In genomic region chr2:233422649-233423435, GRCh38 we compare ENCODE assay signal across 14 cellular contexts.
DNase-seq lines count a peak whose midpoint lies in the region; ATAC-seq and TF ChIP-seq lines count a peak whose summit lies in the region.
"Had no signal": no experiment of that assay in that cellular context is flagged by ENCODE, and none has a peak within 500 bp of the region (broad histone marks: within the 10 kb centered on the region; RNA-seq: fewer than 3 reads in every experiment).

No MANE protein-coding gene starts in this region.

- TF ChIP-seq CTCF in CD8-positive, alpha-beta T cell (IDR thresholded peaks at IDR 0.05) = no peak
- TF ChIP-seq CTCF in osteocyte (IDR thresholded peaks at IDR 0.05) (no peak), ovary (IDR thresholded peaks at IDR 0.05) (no peak)

- TF ChIP-seq EP300 in ovary (IDR thresholded peaks at IDR 0.05) = no peak

- no peaks in the 10 kb centered on the region for H3K9me3 ChIP-seq in CD8-positive, alpha-beta T cell (ENCODE audit: low read length)
- H3K9me3 ChIP-seq in duodenal mucosa (ENCODE audit: control insufficient read depth in 1 of 2, low read length in 2 of 2) (peaks cover 2 to 4% of the 10 kb centered on the region in 2 donors), ovary (no peaks in the 10 kb centered on the region)
- H3K9me3 ChIP-seq: suprapubic skin had no signal

- CTCF ChIA-PET in CD8-positive, alpha-beta T cell (lab: Charles Lee) = interaction anchor here (1.1 to 37.8 kb wide), 10 partner anchors 9 to 171 kb away, joined by 3 to 847 read pairs (median 5); partner anchors contain the start of gene ATG16L1

- H3K27me3 ChIP-seq in CD8-positive, alpha-beta T cell (ENCODE audit: insufficient read depth, low read length) = no peaks in the 10 kb centered on the region
- H3K27me3 ChIP-seq in duodenal mucosa (ENCODE audit: control insufficient read depth in 1 of 2, insufficient read depth in 2 of 2, low read length in 2 of 2) = no peaks in the 10 kb centered on the region
- no peaks in the 10 kb centered on the region for H3K27me3 ChIP-seq in ovary
- H3K27me3 ChIP-seq: suprapubic skin had no signal

- 89 to 94% (median 90%) methylated on average over 9 of the region's 9 CpGs for WGBS in ovary, 3 donors

- intact Hi-C loops in CD8-positive, alpha-beta T cell (cut with DNase I, micrococcal nuclease) = loop anchor here (1.0 to 2.0 kb wide), 3 partner anchors 10 to 20 kb away; no protein-coding TSS in a partner anchor
- intact Hi-C loops in ovary (cut with DNase I) = no loop called here

- H3K27me3 Mint-ChIP-seq in CD8-positive, alpha-beta T cell (ENCODE audit: low read depth) = no peaks in the 10 kb centered on the region
- H3K27me3 Mint-ChIP-seq in osteocyte (ENCODE audit: unreplicated experiment) = no peaks in the 10 kb centered on the region

- peaks cover 37% of the 10 kb centered on the region for H3K36me3 Mint-ChIP-seq in CD8-positive, alpha-beta T cell
- peaks cover 11% of the 10 kb centered on the region for H3K36me3 Mint-ChIP-seq in osteocyte (ENCODE audit: unreplicated experiment)

- peak in 1 of 7 experiments; percentile 27 for DNase-seq in CD8-positive, alpha-beta T cell
- peak; percentile 47 for DNase-seq in LoVo (ENCODE audit: low spot score)
- no peak for DNase-seq in osteocyte (ENCODE audit: extremely low spot score, unreplicated experiment)
- DNase-seq in anterior cingulate cortex (lab: John Stamatoyannopoulos, UW) = no peak
- DNase-seq in HuH-7.5 (ENCODE audit: low spot score) = no peak
- DNase-seq in DMS 273 (lab: John Stamatoyannopoulos, UW; ENCODE audit: unreplicated experiment) = no peak
- no peak for DNase-seq in ovary
- DNase-seq: activated T-cell treated with anti-CD3 and anti-CD28 coated beads for 4 hours, mesenchymal stem cell, NCI-H2171 treated with DMSO at 0.1 percent for 48 hours, retina, T1000 had no signal

- POLR2A ChIA-PET in CD8-positive, alpha-beta T cell (lab: Charles Lee) = interaction anchor here (0.8 to 1.5 kb wide), 4 partner anchors 9 to 23 kb away, joined by 3 to 6 read pairs (median 4); no protein-coding TSS in a partner anchor

- H3K9ac ChIP-seq in duodenal mucosa (ENCODE audit: low read depth in 1 of 2, low read length in 2 of 2) = peak overlapping the region in 1 of 2 donors; percentile 1

- no peaks in the 10 kb centered on the region for H3K36me3 ChIP-seq in CD8-positive, alpha-beta T cell (ENCODE audit: insufficient read depth, low read length)
- H3K36me3 ChIP-seq in duodenal mucosa (ENCODE audit: control insufficient read depth in 1 of 2, insufficient read depth in 2 of 2, low read length in 2 of 2) (peaks cover 0 to 7% of the 10 kb centered on the region in 2 donors), ovary (no peaks in the 10 kb centered on the region)
- H3K36me3 ChIP-seq: suprapubic skin had no signal

- H3K27ac Mint-ChIP-seq in CD8-positive, alpha-beta T cell = peak overlapping the region; percentile 98
- peak overlapping the region; percentile 92 for H3K27ac Mint-ChIP-seq in osteocyte (ENCODE audit: unreplicated experiment)

- no peak for TF ChIP-seq POLR2A in ovary (IDR thresholded peaks at IDR 0.05)

- H3K27ac ChIP-seq in CD8-positive, alpha-beta T cell (ENCODE audit: low read depth, low read length) = peak overlapping the region; percentile 51
- H3K27ac ChIP-seq in duodenal mucosa (ENCODE audit: low read depth, low read length) (peak overlapping the region; percentile 43), ovary (no peak overlapping the region)
- H3K27ac ChIP-seq: suprapubic skin had no signal

- ATAC-seq in CD8-positive, alpha-beta T cell = no peak

- peak overlapping the region; percentile 89 for H3K4me3 Mint-ChIP-seq in CD8-positive, alpha-beta T cell
- no peak overlapping the region for H3K4me3 Mint-ChIP-seq in osteocyte (ENCODE audit: unreplicated experiment)

- H3K4me1 ChIP-seq in CD8-positive, alpha-beta T cell (ENCODE audit: insufficient read depth, low read length) = peaks cover 93% of the 10 kb centered on the region
- H3K4me1 ChIP-seq in duodenal mucosa (ENCODE audit: control insufficient read depth in 1 of 2, insufficient read depth in 2 of 2, low read length in 2 of 2) (peaks cover 65 to 79% of the 10 kb centered on the region in 2 donors), ovary (ENCODE audit: insufficient read depth) (peaks cover 19% of the 10 kb centered on the region)

- no peaks in the 10 kb centered on the region for H3K9me3 Mint-ChIP-seq in CD8-positive, alpha-beta T cell
- peaks cover 4% of the 10 kb centered on the region for H3K9me3 Mint-ChIP-seq in osteocyte (ENCODE audit: unreplicated experiment)

- H3K4me1 Mint-ChIP-seq in CD8-positive, alpha-beta T cell (ENCODE audit: low read depth) = peaks cover 94% of the 10 kb centered on the region
- H3K4me1 Mint-ChIP-seq in osteocyte (ENCODE audit: unreplicated experiment) = peaks cover 68% of the 10 kb centered on the region

- peak overlapping the region; percentile 25 for H3K4me3 ChIP-seq in CD8-positive, alpha-beta T cell (ENCODE audit: low read depth, low read length)
- H3K4me3 ChIP-seq in duodenal mucosa (ENCODE audit: low read depth in 1 of 2, low read length in 2 of 2) (peak overlapping the region in 1 of 2 donors; percentile 16), ovary (no peak overlapping the region)
- H3K4me3 ChIP-seq: suprapubic skin had no signal

Comparison
In these comparisons a context has a peak if more than half of its experiments do, and no peak if none do; other contexts are left out.
1. H3K27ac ChIP-seq: peak in CD8-positive, alpha-beta T cell (single experiment) and duodenal mucosa (single experiment); none in ovary (0 of 2).
2. intact Hi-C loops: an anchor here in CD8-positive, alpha-beta T cell (1.0 to 2.0 kb wide); none called in ovary.